In the genomic region with DNA sequence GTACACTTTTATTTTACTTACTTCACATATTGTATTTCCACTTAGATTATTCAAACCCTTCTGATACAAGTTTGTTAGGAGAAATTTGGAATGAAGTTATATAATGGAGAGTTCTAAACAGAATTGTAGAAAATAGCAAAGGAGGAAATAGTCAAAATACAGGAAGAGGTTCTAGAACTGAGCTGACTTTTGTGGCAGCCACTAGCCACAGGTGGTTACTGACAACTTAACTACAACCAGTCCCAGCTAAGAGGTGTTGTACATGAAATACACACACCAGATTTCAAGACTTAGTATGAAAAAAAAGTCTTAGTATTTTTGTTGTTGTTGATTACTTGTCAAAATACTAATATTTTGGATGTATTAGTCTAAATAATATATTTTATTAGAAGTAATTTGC, we compare ENCODE assay signal across 1 cellular context.
TF ChIP-seq lines count a peak whose summit lies in the region.

No MANE protein-coding gene starts in this region.

TF ChIP-seq in HCT116, 20 proteins besides CTCF, POLR2A, EP300 and RAD21:
- TF ChIP-seq EZH2 (IDR thresholded peaks at IDR 0.05) (no peak), CEBPB (IDR thresholded peaks at IDR 0.05; ENCODE audit: low read depth) (no peak), ZNF274 (IDR thresholded peaks at IDR 0.05; ENCODE audit: low read depth, low read length) (no peak), TCF7L2 (IDR thresholded peaks at IDR 0.05; ENCODE audit: borderline replicate concordance, extremely low read depth, insufficient read depth, insufficient read length) (no peak), FOSL1 (IDR thresholded peaks at IDR 0.05; ENCODE audit: low read depth) (no peak), EGR1 (IDR thresholded peaks at IDR 0.05; ENCODE audit: low read depth) (no peak), MAX (IDR thresholded peaks at IDR 0.05) (no peak)
TF ChIP-seq in HCT116: peak in this region for 0.
